In genomic region chr16:48682971-48683370, GRCh38 we compare ENCODE assay signal across 24 cellular contexts.
"Had no signal": no experiment of that assay in that cellular context is flagged by ENCODE, and none has a peak within 500 bp of the region (broad histone marks: within the 10 kb centered on the region; RNA-seq: fewer than 3 reads in every experiment).

No MANE protein-coding gene starts in this region.

- H3K27ac ChIP-seq: stomach, suprapubic skin, testis, thoracic aorta, thyroid gland, tibial artery, tibial nerve, transverse colon, upper lobe of left lung, upper lobe of right lung, uterus, vagina had no signal

- H3K9me3 ChIP-seq: suprapubic skin, testis, thoracic aorta, thyroid gland, tibial artery, transverse colon, upper lobe of left lung, upper lobe of right lung, uterus, vagina had no signal

- DNase-seq: stimulated activated CD4-positive, alpha-beta T cell treated with anti-CD3 and anti-CD28 coated beads, Interleukin-2, amount 100 ng/mL, for 48 hours; stimulated activated CD4-positive, alpha-beta T cell treated with anti-CD3 and anti-CD28 coated beads, Interleukin-4, amount 100 ng/mL, for 1 hour; stimulated activated CD4-positive, alpha-beta T cell treated with anti-CD3 and anti-CD28 coated beads, Interleukin-4, amount 100 ng/mL, for 24 hours; stimulated activated CD4-positive, alpha-beta T cell treated with anti-CD3 and anti-CD28 coated beads, Interleukin-4, amount 100 ng/mL, for 4 hours; stimulated activated CD8-positive, alpha-beta memory T cell treated with anti-CD3 and anti-CD28 coated beads, Interleukin-4, amount 100 ng/mL, for 48 hours; stimulated activated naive B cell treated with anti-CD40 and anti-IgM and Interleukin-4, amounts not matched to agents 10 μg/mL and 1 μg/mL and 100 μg/mL, for 72 hours; stimulated activated naive CD4-positive, alpha-beta T cell; stimulated activated naive CD4-positive, alpha-beta T cell treated with Interleukin-2 at 50 U/mL for 16 hours; stimulated activated naive CD8-positive, alpha-beta T cell treated with anti-CD3 and anti-CD28 coated beads, Interleukin-15, amount 100 ng/mL, for 72 hours; stimulated activated naive CD8-positive, alpha-beta T cell treated with anti-CD3 and anti-CD28 coated beads, Interleukin-15, Interleukin-2, amounts not matched to agents 100 U/mL and 50 U/mL, for 24 hours; stomach; substantia nigra; testis; thyroid gland; tibial artery; transverse colon; upper lobe of left lung; upper lobe of right lung; uterus had no signal

- H3K4me1 ChIP-seq: suprapubic skin, testis, thyroid gland, tibial artery, transverse colon, upper lobe of left lung, upper lobe of right lung, uterus, vagina had no signal

- H3K36me3 ChIP-seq: stomach, suprapubic skin, thoracic aorta, thyroid gland, tibial artery, tibial nerve, transverse colon, upper lobe of left lung, upper lobe of right lung, uterus, vagina had no signal

- H3K27me3 ChIP-seq: suprapubic skin, testis, thyroid gland, tibial nerve, transverse colon, upper lobe of left lung, upper lobe of right lung, uterus, vagina had no signal

- H3K4me3 ChIP-seq: stomach, suprapubic skin, testis, thoracic aorta, thyroid gland, tibial artery, tibial nerve, transverse colon, upper lobe of left lung, upper lobe of right lung, uterus, vagina had no signal

- FAIRE-seq: urothelium cell line had no signal
